Comparison of ENCODE assay signal across 17 cellular contexts in the genomic region with DNA sequence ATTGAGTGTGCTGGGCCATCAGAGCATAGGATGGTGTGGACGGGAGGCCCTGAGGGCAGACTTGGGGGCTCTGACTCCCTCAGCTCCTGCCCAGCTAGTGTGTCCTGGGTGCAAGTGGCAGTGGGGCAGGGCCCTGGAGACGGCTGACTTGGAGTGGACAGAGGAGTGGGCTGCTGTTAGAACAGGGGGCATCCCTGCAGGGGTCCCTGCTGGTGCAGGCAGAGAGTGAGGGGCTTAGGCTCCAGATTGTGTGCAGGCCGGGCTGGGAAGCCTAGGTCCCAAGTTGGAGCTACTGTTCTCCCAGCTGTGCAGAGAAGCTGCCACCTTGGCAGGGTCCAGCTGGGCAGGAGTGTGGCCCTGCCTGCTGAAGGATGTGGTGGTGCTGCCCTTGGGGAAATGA. TPM values are rescaled to one million over a fixed set of nuclear protein-coding genes. Genes with fewer than 3 reads are reported as not detected.
DNase-seq lines count a peak whose midpoint lies in the region; ATAC-seq, FAIRE-seq and TF ChIP-seq lines count a peak whose summit lies in the region.
"Had no signal": no experiment of that assay in that cellular context is flagged by ENCODE, and none has a peak within 500 bp of the region (broad histone marks: within the 10 kb centered on the region; RNA-seq: fewer than 3 reads in every experiment).

No MANE protein-coding gene starts in this region.

- no peaks in the 10 kb centered on the region for H3K27me3 ChIP-seq in suprapubic skin
- H3K27me3 ChIP-seq: BLaER1 had no signal

- no peaks in the 10 kb centered on the region for H3K9me3 Mint-ChIP-seq in activated CD4-positive, alpha-beta T cell treated with anti-CD3 and anti-CD28 coated beads, Interleukin-2, amount 10 ng/mL, durations not matched to agents 7 days and 5 days
- H3K9me3 Mint-ChIP-seq: CD8-positive, alpha-beta memory T cell; HFFc6 had no signal

- H3K36me3 Mint-ChIP-seq in activated CD4-positive, alpha-beta T cell treated with anti-CD3 and anti-CD28 coated beads, Interleukin-2, amount 10 ng/mL, durations not matched to agents 7 days and 5 days (ENCODE audit: low read depth) = no peaks in the 10 kb centered on the region
- no peaks in the 10 kb centered on the region for H3K36me3 Mint-ChIP-seq in T-helper 17 cell (ENCODE audit: low read depth)
- H3K36me3 Mint-ChIP-seq: CD8-positive, alpha-beta memory T cell had no signal

- ATAC-seq in T-helper 17 cell (no peak), GM21526 (IDR thresholded peaks at IDR 0.05; ENCODE audit: low FRiP score, unreplicated experiment) (no peak), HG03521 (IDR thresholded peaks at IDR 0.05; ENCODE audit: unreplicated experiment) (no peak)

- H3K36me3 ChIP-seq in kidney (ENCODE audit: control insufficient read depth in 1 of 2, insufficient read depth in 2 of 2, low read length in 2 of 2) (peaks cover 0 to 6% of the 10 kb centered on the region in 2 donors), suprapubic skin (peaks cover 36% of the 10 kb centered on the region)

- WGBS in suprapubic skin = no CpG with 5 or more reads among the region's 3 CpGs

- TF ChIP-seq POLR2A in suprapubic skin (IDR thresholded peaks at IDR 0.05) = no peak

- no peak overlapping the region for H3K27ac ChIP-seq in kidney (ENCODE audit: low read depth in 2 of 2, low read length in 2 of 2)
- peak overlapping the region; percentile 77 for H3K27ac ChIP-seq in suprapubic skin
- H3K27ac ChIP-seq: 22Rv1, BLaER1 had no signal

- intact Hi-C loops in kidney (cut with DNase I) = no loop called here

- peaks cover 4 to 9% of the 10 kb centered on the region in 2 donors for H3K4me1 ChIP-seq in kidney (ENCODE audit: control insufficient read depth in 1 of 2, insufficient read depth in 1 of 2, low read depth in 1 of 2, low read length in 2 of 2)
- H3K4me1 ChIP-seq in suprapubic skin = peaks cover 43% of the 10 kb centered on the region

- DNase-seq in activated CD4-positive, alpha-beta T cell treated with anti-CD3 and anti-CD28 coated beads, Interleukin-2, amount 10 ng/mL, durations not matched to agents 7 days and 5 days = no peak
- DNase-seq in activated CD4-positive, alpha-beta T cell treated with anti-CD3 and anti-CD28 coated beads, Interleukin-2, amount 50 U/mL, for 48 hours = no peak
- DNase-seq in T-helper 17 cell (no peak), kidney (peak; percentile 34), suprapubic skin (ENCODE audit: low spot score in 2 of 2) (no peak)
- DNase-seq in stimulated activated naive CD4-positive, alpha-beta T cell (lab: John Stamatoyannopoulos, UW) = no peak
- DNase-seq: AML-193; CD8-positive, alpha-beta memory T cell; DMS53; GF-D8; HCEC 1CT; HFFc6 had no signal

- H3K4me1 Mint-ChIP-seq in activated CD4-positive, alpha-beta T cell treated with anti-CD3 and anti-CD28 coated beads, Interleukin-2, amount 10 ng/mL, durations not matched to agents 7 days and 5 days = peaks cover 8% of the 10 kb centered on the region
- peaks cover 24% of the 10 kb centered on the region for H3K4me1 Mint-ChIP-seq in T-helper 17 cell

- TF ChIP-seq CTCF in kidney (IDR thresholded peaks at IDR 0.05; ENCODE audit: borderline replicate concordance, extremely low read depth, insufficient read depth) (no peak), suprapubic skin (IDR thresholded peaks at IDR 0.05) (no peak)

- no peak overlapping the region for H3K9ac ChIP-seq in kidney (ENCODE audit: low read length in 2 of 2)
- H3K9ac ChIP-seq: BLaER1 had no signal

- H3K9me3 ChIP-seq in T-helper 17 cell (ENCODE audit: control insufficient read depth, low read length, poor library complexity, severe bottlenecking) (no peaks in the 10 kb centered on the region), kidney (ENCODE audit: control insufficient read depth in 1 of 2, low read length in 2 of 2) (no peaks in the 10 kb centered on the region), suprapubic skin (no peaks in the 10 kb centered on the region)
- H3K9me3 ChIP-seq: BLaER1 had no signal

- no peaks in the 10 kb centered on the region for H3K27me3 Mint-ChIP-seq in activated CD4-positive, alpha-beta T cell treated with anti-CD3 and anti-CD28 coated beads, Interleukin-2, amount 10 ng/mL, durations not matched to agents 7 days and 5 days
- H3K27me3 Mint-ChIP-seq in T-helper 17 cell = no peaks in the 10 kb centered on the region
- H3K27me3 Mint-ChIP-seq: CD8-positive, alpha-beta memory T cell had no signal

- H3K4me3 ChIP-seq in kidney (ENCODE audit: low read length in 2 of 2) (no peak overlapping the region), suprapubic skin (no peak overlapping the region)
- H3K4me3 ChIP-seq: BLaER1 had no signal

- POLR2A ChIA-PET in activated CD4-positive, alpha-beta T cell treated with anti-CD3 and anti-CD28 coated beads, Interleukin-2, amount 10 ng/mL, durations not matched to agents 7 days and 5 days (lab: Charles Lee) = no interaction called here

- FAIRE-seq in kidney (lab: Jason Lieb, UNC) = no peak
- FAIRE-seq: HTR-8/SVneo had no signal

- no peak for TF ChIP-seq EP300 in suprapubic skin (IDR thresholded peaks at IDR 0.05)

- no peak overlapping the region for H3K4me3 Mint-ChIP-seq in activated CD4-positive, alpha-beta T cell treated with anti-CD3 and anti-CD28 coated beads, Interleukin-2, amount 10 ng/mL, durations not matched to agents 7 days and 5 days
- no peak overlapping the region for H3K4me3 Mint-ChIP-seq in T-helper 17 cell
- H3K4me3 Mint-ChIP-seq: HFFc6 had no signal

- CTCF ChIA-PET in activated CD4-positive, alpha-beta T cell treated with anti-CD3 and anti-CD28 coated beads, Interleukin-2, amount 10 ng/mL, durations not matched to agents 7 days and 5 days (lab: Charles Lee) = interaction anchor here (2.7 kb wide), 1 partner anchor 27 kb away, joined by 13 read pairs; no protein-coding TSS in a partner anchor

- H3K27ac Mint-ChIP-seq in activated CD4-positive, alpha-beta T cell treated with anti-CD3 and anti-CD28 coated beads, Interleukin-2, amount 10 ng/mL, durations not matched to agents 7 days and 5 days = peak overlapping the region; percentile 71
- peak overlapping the region; percentile 81 for H3K27ac Mint-ChIP-seq in T-helper 17 cell
- H3K27ac Mint-ChIP-seq: HFFc6 had no signal

RNA-seq across cellular contexts. Expression of a gene that starts 8.6 kb away (rescaled TPM):
- 1 to 10 TPM; 1.6 to 2.5 TPM for total RNA-seq in activated CD4-positive, alpha-beta T cell treated with anti-CD3 and anti-CD28 coated beads, Interleukin-2, amount 10 ng/mL, durations not matched to agents 7 days and 5 days
- 10 to 100 TPM; 13.8 to 15.1 TPM for total RNA-seq in T-helper 17 cell
- 22.0 TPM for total RNA-seq in kidney
- polyA plus RNA-seq in kidney (ENCODE audit: insufficient read depth, low read depth, low replicate concordance) = 10.5 TPM
- 100 to 1,000 TPM; 153 to 189 (median 171) TPM for total RNA-seq in suprapubic skin
